In genomic region chr3:129429597-129429996, GRCh38 we compare ENCODE assay signal across 1 cellular context.
TF ChIP-seq lines count a peak whose summit lies in the region.

No MANE protein-coding gene starts in this region.

TF ChIP-seq in WTC11, 78 proteins besides CTCF, POLR2A, EP300 and RAD21 (continued from another document):
- TF ChIP-seq STAT6 (CRISPR knock-in tag; conservative IDR thresholded peaks at IDR 0.05; ENCODE audit: low read depth) = no peak
TF ChIP-seq in WTC11: peak in this region for 1.
